In genomic region chr5:177186645-177187044, GRCh38 we compare ENCODE assay signal across 26 cellular contexts.
"Had no signal": no experiment of that assay in that cellular context is flagged by ENCODE, and none has a peak within 500 bp of the region (broad histone marks: within the 10 kb centered on the region; RNA-seq: fewer than 3 reads in every experiment).

No MANE protein-coding gene starts in this region.

- H3K27ac ChIP-seq: epithelial cell of prostate, esophagus squamous epithelium, gastroesophageal sphincter, ovary, right atrium auricular region, sigmoid colon, skin epidermis, stomach, thoracic aorta had no signal

- H3K27me3 Mint-ChIP-seq: naive thymus-derived CD8-positive, alpha-beta T cell; type B pancreatic cell had no signal

- DNase-seq: effector memory CD4-positive, alpha-beta T cell; esophagus squamous epithelium; foreskin fibroblast; immature natural killer cell; kidney; left colon; left ventricle myocardium superior; mesendoderm; mucosa of descending colon; naive thymus-derived CD8-positive, alpha-beta T cell; nucleus accumbens; ovary; sigmoid colon; stimulated activated CD4-positive, alpha-beta T cell treated with anti-CD3 and anti-CD28 coated beads, Interleukin-12 subunit alpha, Interleukin-12 subunit beta, amount 100 ng/mL, for 4 hours; stimulated activated naive CD4-positive, alpha-beta T cell; stomach; substantia nigra had no signal

- H3K4me3 Mint-ChIP-seq: immature natural killer cell; naive thymus-derived CD8-positive, alpha-beta T cell; neural crest cell; type B pancreatic cell had no signal

- H3K4me1 Mint-ChIP-seq: neural crest cell had no signal

- ATAC-seq: gastroesophageal sphincter; left colon; left ventricle myocardium superior; mucosa of descending colon; naive thymus-derived CD8-positive, alpha-beta T cell had no signal

- FAIRE-seq: urothelium cell line had no signal

- H3K27me3 ChIP-seq: esophagus squamous epithelium, gastroesophageal sphincter, ovary, right atrium auricular region, sigmoid colon, stomach had no signal

- H3K4me3 ChIP-seq: esophagus squamous epithelium, gastroesophageal sphincter, lung, mucosa of descending colon, ovary, right atrium auricular region, sigmoid colon, skin epidermis, stomach, thoracic aorta had no signal

- H3K9me3 Mint-ChIP-seq: immature natural killer cell; naive thymus-derived CD8-positive, alpha-beta T cell; neural crest cell; type B pancreatic cell had no signal

- H3K4me1 ChIP-seq: right atrium auricular region had no signal

- H3K9me3 ChIP-seq: esophagus squamous epithelium, gastroesophageal sphincter, mucosa of descending colon, ovary, right atrium auricular region, sigmoid colon, stomach, thoracic aorta had no signal

- H3K27ac Mint-ChIP-seq: type B pancreatic cell had no signal

- H3K36me3 ChIP-seq: ovary, sigmoid colon, thoracic aorta had no signal
